In genomic region chr13:27919299-27919933, GRCh38 we compare ENCODE assay signal across 8 cellular contexts. TPM values are rescaled to one million over a fixed set of nuclear protein-coding genes. Genes with fewer than 3 reads are reported as not detected.
A peak's percentile ranks its signal among the peaks of the same experiment; 100 is the strongest.
DNase-seq lines count a peak whose midpoint lies in the region; ATAC-seq and TF ChIP-seq lines count a peak whose summit lies in the region.
"Had no signal": no experiment of that assay in that cellular context is flagged by ENCODE, and none has a peak within 500 bp of the region (broad histone marks: within the 10 kb centered on the region; RNA-seq: fewer than 3 reads in every experiment).

No MANE protein-coding gene starts in this region.

- H4K12ac ChIP-seq in trophoblast cell (ENCODE audit: low read depth, low read length), result no peak overlapping the region

- H2AFZ ChIP-seq in trophoblast cell (ENCODE audit: insufficient read depth, low read length, poor library complexity), result no peak overlapping the region

- H3K9me3 ChIP-seq in MG63 (no peaks in the 10 kb centered on the region), colonic mucosa (no peaks in the 10 kb centered on the region), trophoblast cell (ENCODE audit: insufficient read depth, low read depth, low read length) (peaks cover 3% of the 10 kb centered on the region), left lung (no peaks in the 10 kb centered on the region)

- H3K27ac ChIP-seq in colonic mucosa (no peak overlapping the region), trophoblast cell (ENCODE audit: low read depth, low read length) (no peak overlapping the region), left lung (no peak overlapping the region)

- no peak overlapping the region for H2BK12ac ChIP-seq in trophoblast cell (ENCODE audit: low read length)

- H3K9ac ChIP-seq in colonic mucosa (ENCODE audit: low read depth in 2 of 2, low read length in 2 of 2), result no peak overlapping the region
- H3K9ac ChIP-seq in trophoblast cell (ENCODE audit: low read length), result no peak overlapping the region

- H4K91ac ChIP-seq in trophoblast cell (ENCODE audit: low read depth, low read length), result no peak overlapping the region

- peak overlapping the region; percentile 50 for H3K4me3 ChIP-seq in MG63
- H3K4me3 ChIP-seq in colonic mucosa, result peak overlapping the region; percentile 49
- no peak overlapping the region for H3K4me3 ChIP-seq in trophoblast cell (ENCODE audit: low read depth, low read length)
- H3K4me3 ChIP-seq in left lung, result peak overlapping the region in 1 of 2 donors; percentile 17

- no peak for TF ChIP-seq CTCF in GM13977 (IDR thresholded peaks at IDR 0.05; ENCODE audit: extremely low read depth, insufficient read depth, missing control alignments)
- TF ChIP-seq CTCF in colonic mucosa (IDR thresholded peaks at IDR 0.05), result no peak
- TF ChIP-seq CTCF in left lung (IDR thresholded peaks at IDR 0.05), result no peak

- no peak overlapping the region for H4K8ac ChIP-seq in trophoblast cell (ENCODE audit: low read depth, low read length)

- WGBS in trophoblast cell (ENCODE audit: extremely low coverage, insufficient coverage, insufficient read length), result no CpG with 5 or more reads among the region's 17 CpGs

- peak; percentile 81 for DNase-seq in GM13977 (ENCODE audit: low spot score)
- DNase-seq in MG63, result no peak
- no peak for DNase-seq in colonic mucosa
- DNase-seq in trophoblast cell, result no peak
- DNase-seq in left lung, result no peak
- DNase-seq: activated CD8-positive, alpha-beta memory T cell treated with anti-CD3 and anti-CD28 coated beads, Interleukin-2, amount 50 U/mL, for 4 hours had no signal

- no peak overlapping the region for H2BK5ac ChIP-seq in trophoblast cell (ENCODE audit: low read depth, low read length, poor library complexity)

- peaks cover 18% of the 10 kb centered on the region for H3K4me1 ChIP-seq in colonic mucosa
- peaks cover 8 to 14% of the 10 kb centered on the region in 2 experiments for H3K4me1 ChIP-seq in trophoblast cell (ENCODE audit: control insufficient read depth in 1 of 2, insufficient read depth in 2 of 2, low read length in 2 of 2)
- peaks cover 20 to 26% of the 10 kb centered on the region in 2 donors for H3K4me1 ChIP-seq in left lung

- H3K36me3 ChIP-seq in MG63 (no peaks in the 10 kb centered on the region), colonic mucosa (no peaks in the 10 kb centered on the region), trophoblast cell (ENCODE audit: control insufficient read depth in 1 of 2, insufficient read depth in 2 of 2, low read length in 2 of 2) (no peaks in the 10 kb centered on the region), left lung (no peaks in the 10 kb centered on the region)

- no peaks in the 10 kb centered on the region for H3K79me1 ChIP-seq in trophoblast cell (ENCODE audit: low read length)

- H3K27me3 ChIP-seq in MG63, result 0 out of 2 replicates have a peak, but pooled peaks cover 2% of the 10 kb centered on the region
- peaks cover 89% of the 10 kb centered on the region for H3K27me3 ChIP-seq in colonic mucosa
- peaks cover 75% of the 10 kb centered on the region for H3K27me3 ChIP-seq in trophoblast cell (ENCODE audit: insufficient read depth, low read length)
- peaks cover 98 to 100% of the 10 kb centered on the region in 2 donors for H3K27me3 ChIP-seq in left lung

- H3K4ac ChIP-seq in trophoblast cell (ENCODE audit: low read depth, low read length), result no peak overlapping the region

- no peak overlapping the region for H3K18ac ChIP-seq in trophoblast cell (ENCODE audit: low read length)

- in situ Hi-C loops in GM13977 (cut with MboI; ENCODE audit: low pct_unique_long_range_greater_than_20kb, low sequenced_read_pairs, unreplicated experiment), result no loop called here

- H3K14ac ChIP-seq in trophoblast cell (ENCODE audit: low read length), result no peak overlapping the region

- ATAC-seq in left lung (no peak), HG02571 (IDR thresholded peaks at IDR 0.05; ENCODE audit: unreplicated experiment) (no peak), GM21723 (IDR thresholded peaks at IDR 0.05; ENCODE audit: unreplicated experiment) (no peak)

- intact Hi-C loops in colonic mucosa (cut with DNase I), result no loop called here
- intact Hi-C loops in left lung (cut with DNase I), result no loop called here

- no peaks in the 10 kb centered on the region for H3K79me2 ChIP-seq in trophoblast cell (ENCODE audit: control insufficient read depth, insufficient read depth, low read length, poor library complexity)

- H3K4me2 ChIP-seq in trophoblast cell (ENCODE audit: low read length), result peak overlapping the region; percentile 58

- no peak overlapping the region for H3K23ac ChIP-seq in trophoblast cell (ENCODE audit: low read length)

- no peak overlapping the region for H2AK5ac ChIP-seq in trophoblast cell (ENCODE audit: low read length)

- H2BK120ac ChIP-seq in trophoblast cell (ENCODE audit: insufficient read depth, low read length, poor library complexity), result no peak overlapping the region

RNA-seq across cellular contexts. Expression of gene PDX1, which starts 0.4 kb away (rescaled TPM):
- total RNA-seq in MG63 (2014; rRNA removed; shearing (Covaris generic); ENCODE audit: low replicate concordance), result not detected in 2 replicates
- total RNA-seq in colonic mucosa (under 1 TPM; 0.35 to 0.54 TPM), left lung (not detected)
- not detected in 2 replicates for polyA plus RNA-seq in trophoblast cell (2013)

RNA-seq across cellular contexts. Expression of gene CDX2, which starts 49.7 kb away (rescaled TPM):
- 0.07 TPM in 1 of 2 replicates, not detected in the other for total RNA-seq in MG63 (2014; rRNA removed; shearing (Covaris generic); ENCODE audit: low replicate concordance)
- total RNA-seq in colonic mucosa, result 100 to 1,000 TPM; 271 to 391 TPM
- 2.7 and 2.8 TPM in 2 replicates for polyA plus RNA-seq in trophoblast cell (2013)
- not detected for total RNA-seq in left lung

Comparison
In these comparisons a context has a peak if more than half of its experiments do, and no peak if none do; other contexts are left out.
1. RNA of gene CDX2, which starts 49.7 kb away (total RNA-seq): 271 to 391 TPM in colonic mucosa; 0.07 TPM in MG63 and not detected in left lung; every median in the first group is over 100 times any median in the second.